Comparison of ENCODE assay signal across 14 cellular contexts in genomic region chr19:16463991-16464575, GRCh38. TPM values are rescaled to one million over a fixed set of nuclear protein-coding genes. Genes with fewer than 3 reads are reported as not detected.
A peak's percentile ranks its signal among the peaks of the same experiment; 100 is the strongest.
DNase-seq lines count a peak whose midpoint lies in the region; FAIRE-seq and TF ChIP-seq lines count a peak whose summit lies in the region.
"Had no signal": no experiment of that assay in that cellular context is flagged by ENCODE, and none has a peak within 500 bp of the region (broad histone marks: within the 10 kb centered on the region; RNA-seq: fewer than 3 reads in every experiment).

No MANE protein-coding gene starts in this region.

- H3F3A ChIP-seq in SU-DHL-6 (ENCODE audit: insufficient read depth) = peaks cover 20% of the 10 kb centered on the region; the same call in 1 of the 2 replicates
- H3F3A ChIP-seq in MM.1S (ENCODE audit: insufficient read depth, low read length) = no peaks in the 10 kb centered on the region

- TF ChIP-seq POLR2A in GM12892 (IDR thresholded peaks at IDR 0.05; ENCODE audit: low read depth, low read length) = no peak

- H3K4me3 ChIP-seq in SU-DHL-6 (ENCODE audit: insufficient read depth, low read length, poor library complexity, severe bottlenecking) = no peak overlapping the region
- H3K4me3 ChIP-seq in parathyroid adenoma (ENCODE audit: low read depth, low read length) = peak overlapping the region; percentile 24
- no peak overlapping the region for H3K4me3 ChIP-seq in MM.1S (ENCODE audit: low read length)

- peaks cover 19% of the 10 kb centered on the region for H3K27me3 Mint-ChIP-seq in glutamatergic neuron (ENCODE audit: unreplicated experiment)
- H3K27me3 Mint-ChIP-seq: stimulated activated naive CD8-positive, alpha-beta T cell treated with anti-CD3 and anti-CD28 coated beads, Interleukin-15, Interleukin-2, amounts not matched to agents 100 ng/mL and 50 ng/mL, for 24 hours had no signal

- H3K27ac ChIP-seq in SU-DHL-6 (ENCODE audit: low read depth, low read length) (peak overlapping the region; percentile 67), parathyroid adenoma (peak overlapping the region; percentile 67), MM.1S (ENCODE audit: low read length) (no peak overlapping the region)

- H3K9me2 ChIP-seq in SU-DHL-6 (replicated peaks; ENCODE audit: insufficient read depth, low read length) (no peaks in the 10 kb centered on the region), MM.1S (replicated peaks; ENCODE audit: insufficient read depth, low read length) (no peaks in the 10 kb centered on the region)

- no peak for TF ChIP-seq CTCF in SU-DHL-6 (IDR thresholded peaks at IDR 0.05; ENCODE audit: insufficient read depth, low read length, poor library complexity, severe bottlenecking)
- no peak for TF ChIP-seq CTCF in glutamatergic neuron (IDR thresholded peaks at IDR 0.05; ENCODE audit: partially characterized antibody, unreplicated experiment)
- no peak for TF ChIP-seq CTCF in parathyroid adenoma (IDR thresholded peaks at IDR 0.05)
- TF ChIP-seq CTCF in MM.1S (IDR thresholded peaks at IDR 0.05; ENCODE audit: low read length) = no peak

- H3K27ac Mint-ChIP-seq in glutamatergic neuron (ENCODE audit: unreplicated experiment) = peak overlapping the region; percentile 89
- H3K27ac Mint-ChIP-seq: stimulated activated naive CD8-positive, alpha-beta T cell treated with anti-CD3 and anti-CD28 coated beads, Interleukin-15, Interleukin-2, amounts not matched to agents 100 ng/mL and 50 ng/mL, for 24 hours had no signal

- H2AFZ ChIP-seq in SU-DHL-6 (ENCODE audit: low read depth, low read length, severe bottlenecking) (no peak overlapping the region), parathyroid adenoma (no peak overlapping the region), MM.1S (ENCODE audit: low read length) (no peak overlapping the region)

- H3K4me1 ChIP-seq in parathyroid adenoma = peaks cover 21% of the 10 kb centered on the region
- H3K4me1 ChIP-seq in MM.1S (ENCODE audit: low read length) = no peaks in the 10 kb centered on the region

- H3K36me3 Mint-ChIP-seq in glutamatergic neuron (ENCODE audit: unreplicated experiment) = peaks cover 4% of the 10 kb centered on the region

- DNase-seq in ELR (ENCODE audit: low read depth) (peak; percentile 32), glutamatergic neuron (no peak), GM12892 (ENCODE audit: insufficient read length) (no peak), cerebellar nuclear complex (lab: John Stamatoyannopoulos, UW) (no peak), NCI-H187 treated with DMSO at 0.1 percent for 48 hours (lab: John Stamatoyannopoulos, UW) (no peak), MM.1S (no peak)
- DNase-seq: activated CD4-positive, alpha-beta T cell treated with anti-CD3 and anti-CD28 coated beads for 1 hour; activated effector memory CD4-positive, alpha-beta T cell treated with anti-CD3 and anti-CD28 coated beads, Interleukin-2, amount 50 U/mL, for 16 hours; NCI-H2029 treated with DMSO at 0.1 percent for 48 hours; SHP77 treated with DMSO at 0.1 percent for 48 hours had no signal

- H4K20me1 ChIP-seq in SU-DHL-6 (ENCODE audit: low read depth, low read length) = peaks cover 5% of the 10 kb centered on the region; the same call in 1 of the 2 replicates
- peaks cover 16% of the 10 kb centered on the region for H4K20me1 ChIP-seq in MM.1S (ENCODE audit: insufficient read depth, low read length)

- H3K9me3 Mint-ChIP-seq in glutamatergic neuron (ENCODE audit: unreplicated experiment) = peaks cover 11% of the 10 kb centered on the region
- H3K9me3 Mint-ChIP-seq: stimulated activated naive CD8-positive, alpha-beta T cell treated with anti-CD3 and anti-CD28 coated beads, Interleukin-15, Interleukin-2, amounts not matched to agents 100 ng/mL and 50 ng/mL, for 24 hours had no signal

- peaks cover 61% of the 10 kb centered on the region for H3K4me1 Mint-ChIP-seq in glutamatergic neuron (ENCODE audit: low read depth, unreplicated experiment)

- H3K9ac ChIP-seq in SU-DHL-6 (ENCODE audit: low read length) = no peak overlapping the region
- no peak overlapping the region for H3K9ac ChIP-seq in parathyroid adenoma
- H3K9ac ChIP-seq in MM.1S (ENCODE audit: low read length) = no peak overlapping the region

- no peaks in the 10 kb centered on the region for H3K9me3 ChIP-seq in SU-DHL-6 (ENCODE audit: insufficient read depth, low read length)
- H3K9me3 ChIP-seq in parathyroid adenoma (ENCODE audit: control insufficient read depth, low read length) = no peaks in the 10 kb centered on the region
- H3K9me3 ChIP-seq in MM.1S (replicated peaks; ENCODE audit: insufficient read depth, low read length) = no peaks in the 10 kb centered on the region

- peaks cover 6% of the 10 kb centered on the region; the same call in 1 of the 2 replicates for H3K36me3 ChIP-seq in SU-DHL-6 (ENCODE audit: low read length)
- no peaks in the 10 kb centered on the region for H3K36me3 ChIP-seq in parathyroid adenoma (ENCODE audit: control insufficient read depth, insufficient read depth, low read length)
- no peaks in the 10 kb centered on the region for H3K36me3 ChIP-seq in MM.1S (replicated peaks; ENCODE audit: insufficient read depth, low read length)

- H3K4me3 Mint-ChIP-seq in glutamatergic neuron (ENCODE audit: unreplicated experiment) = peak overlapping the region; percentile 76
- H3K4me3 Mint-ChIP-seq: stimulated activated naive CD8-positive, alpha-beta T cell treated with anti-CD3 and anti-CD28 coated beads, Interleukin-15, Interleukin-2, amounts not matched to agents 100 ng/mL and 50 ng/mL, for 24 hours had no signal

- FAIRE-seq in GM12892 (lab: Jason Lieb, UNC) = no peak

- no peaks in the 10 kb centered on the region for H3K27me3 ChIP-seq in SU-DHL-6 (ENCODE audit: low read length)
- no peaks in the 10 kb centered on the region for H3K27me3 ChIP-seq in parathyroid adenoma (ENCODE audit: control insufficient read depth, insufficient read depth, low read length)
- no peaks in the 10 kb centered on the region for H3K27me3 ChIP-seq in MM.1S (replicated peaks; ENCODE audit: insufficient read depth, low read length)

- H3K4me2 ChIP-seq in SU-DHL-6 (ENCODE audit: low read depth, low read length, poor library complexity, severe bottlenecking) (peak overlapping the region; percentile 31), parathyroid adenoma (ENCODE audit: low read length) (peak overlapping the region; percentile 57), MM.1S (ENCODE audit: low read depth, low read length) (no peak overlapping the region)

- H3K79me2 ChIP-seq in SU-DHL-6 (ENCODE audit: insufficient read depth, low read length) = peaks cover 100% of the 10 kb centered on the region
- H3K79me2 ChIP-seq in parathyroid adenoma = peaks cover 93% of the 10 kb centered on the region
- H3K79me2 ChIP-seq in MM.1S (ENCODE audit: low read length) = peaks cover 99% of the 10 kb centered on the region

RNA-seq across cellular contexts. Expression of gene EPS15L1, which starts 7.7 kb away (rescaled TPM):
- total RNA-seq in glutamatergic neuron (ENCODE audit: unreplicated experiment) = 84.9 TPM
- 24.6 TPM for polyA plus RNA-seq in GM12892 (2012; ENCODE audit: missing spikeins)

RNA-seq across cellular contexts. Expression of gene CALR3, which starts 31.9 kb away (rescaled TPM):
- total RNA-seq in glutamatergic neuron (ENCODE audit: unreplicated experiment) = not detected
- polyA plus RNA-seq in GM12892 (2012; ENCODE audit: missing spikeins) = not detected
- total RNA-seq: dermis microvascular lymphatic vessel endothelial cell had no signal

RNA-seq across cellular contexts. Expression of gene C19orf44, which starts 32.1 kb away (rescaled TPM):
- 5.0 TPM for total RNA-seq in glutamatergic neuron (ENCODE audit: unreplicated experiment)
- 2.4 TPM for polyA plus RNA-seq in GM12892 (2012; ENCODE audit: missing spikeins)
